ENCODE assay signal across 1 cellular context in the genomic region with DNA sequence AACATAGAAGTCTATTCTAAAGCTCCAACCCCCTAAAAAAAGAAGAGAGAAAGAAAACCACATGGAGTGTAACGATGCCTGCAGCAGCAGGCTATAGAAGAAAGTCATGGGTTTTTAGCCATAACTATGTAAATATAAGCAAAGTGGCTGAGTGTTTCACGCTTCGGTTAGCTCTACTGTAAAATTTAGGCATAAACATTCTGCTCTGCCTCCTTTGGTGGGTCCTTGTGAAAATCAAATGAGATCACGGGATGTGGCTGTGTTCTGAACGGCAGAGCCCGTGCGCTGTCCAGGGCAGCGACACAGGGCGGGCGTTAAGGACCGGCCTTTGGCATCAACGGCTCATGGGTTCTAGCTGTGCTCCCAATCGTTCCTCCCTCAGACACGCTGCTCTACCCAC.
TF ChIP-seq lines count a peak whose summit lies in the region.

No MANE protein-coding gene starts in this region.

TF ChIP-seq in WTC11, 78 proteins besides CTCF, POLR2A, EP300 and RAD21 (continued from another document):
- TF ChIP-seq, protein P1, sequence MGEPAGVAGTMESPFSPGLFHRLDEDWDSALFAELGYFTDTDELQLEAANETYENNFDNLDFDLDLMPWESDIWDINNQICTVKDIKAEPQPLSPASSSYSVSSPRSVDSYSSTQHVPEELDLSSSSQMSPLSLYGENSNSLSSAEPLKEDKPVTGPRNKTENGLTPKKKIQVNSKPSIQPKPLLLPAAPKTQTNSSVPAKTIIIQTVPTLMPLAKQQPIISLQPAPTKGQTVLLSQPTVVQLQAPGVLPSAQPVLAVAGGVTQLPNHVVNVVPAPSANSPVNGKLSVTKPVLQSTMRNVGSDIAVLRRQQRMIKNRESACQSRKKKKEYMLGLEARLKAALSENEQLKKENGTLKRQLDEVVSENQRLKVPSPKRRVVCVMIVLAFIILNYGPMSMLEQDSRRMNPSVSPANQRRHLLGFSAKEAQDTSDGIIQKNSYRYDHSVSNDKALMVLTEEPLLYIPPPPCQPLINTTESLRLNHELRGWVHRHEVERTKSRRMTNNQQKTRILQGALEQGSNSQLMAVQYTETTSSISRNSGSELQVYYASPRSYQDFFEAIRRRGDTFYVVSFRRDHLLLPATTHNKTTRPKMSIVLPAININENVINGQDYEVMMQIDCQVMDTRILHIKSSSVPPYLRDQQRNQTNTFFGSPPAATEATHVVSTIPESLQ (CRISPR knock-in tag; IDR thresholded peaks at IDR 0.05): no peak
- no peak for TF ChIP-seq JUN (CRISPR knock-in tag; IDR thresholded peaks at IDR 0.05)
- TF ChIP-seq, protein P2, sequence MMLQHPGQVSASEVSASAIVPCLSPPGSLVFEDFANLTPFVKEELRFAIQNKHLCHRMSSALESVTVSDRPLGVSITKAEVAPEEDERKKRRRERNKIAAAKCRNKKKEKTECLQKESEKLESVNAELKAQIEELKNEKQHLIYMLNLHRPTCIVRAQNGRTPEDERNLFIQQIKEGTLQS (CRISPR knock-in tag; conservative IDR thresholded peaks at IDR 0.05): no peak
- no peak for TF ChIP-seq MYBL2 (CRISPR knock-in tag; IDR thresholded peaks at IDR 0.05)
- TF ChIP-seq PRRX2 (CRISPR knock-in tag; IDR thresholded peaks at IDR 0.05): no peak
